ENCODE assay signal across 11 cellular contexts in the genomic region with DNA sequence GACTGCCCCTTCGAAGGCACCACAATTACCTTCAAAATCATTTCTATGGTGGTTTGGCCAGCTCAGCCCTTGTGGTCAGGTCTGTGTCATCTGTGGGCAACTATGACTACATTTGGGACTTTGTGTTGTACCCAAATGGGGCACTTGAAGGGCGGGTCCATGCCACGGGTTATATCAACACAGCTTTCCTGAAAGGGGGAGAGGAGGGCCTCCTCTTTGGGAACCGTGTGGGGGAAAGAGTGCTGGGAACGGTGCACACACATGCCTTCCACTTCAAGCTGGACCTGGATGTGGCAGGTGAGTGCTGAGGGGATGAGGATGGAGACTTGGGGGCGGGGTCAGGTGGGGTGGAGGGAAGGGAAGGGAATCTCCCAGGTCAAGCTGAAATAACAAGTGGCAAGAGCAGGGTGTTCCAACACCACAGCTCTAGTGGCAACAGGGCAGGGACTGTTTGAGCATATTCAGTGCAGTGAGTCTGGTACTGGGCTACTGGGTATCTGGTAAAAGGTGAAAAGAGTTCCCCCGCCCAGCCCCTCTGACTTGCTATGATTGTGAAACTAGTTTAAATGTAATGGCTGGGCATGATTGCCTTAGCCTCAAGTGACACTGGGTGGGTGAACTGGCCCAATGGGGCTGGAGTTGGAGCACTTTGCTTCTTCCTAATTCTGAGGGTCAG. TPM values are rescaled to one million over a fixed set of nuclear protein-coding genes. Genes with fewer than 3 reads are reported as not detected.
A peak's percentile ranks its signal among the peaks of the same experiment; 100 is the strongest.
DNase-seq lines count a peak whose midpoint lies in the region; ATAC-seq and TF ChIP-seq lines count a peak whose summit lies in the region.
"Had no signal": no experiment of that assay in that cellular context is flagged by ENCODE, and none has a peak within 500 bp of the region (broad histone marks: within the 10 kb centered on the region; RNA-seq: fewer than 3 reads in every experiment).

No MANE protein-coding gene starts in this region.

- no peaks in the 10 kb centered on the region for H3K9me2 ChIP-seq in PC-3 (replicated peaks; ENCODE audit: low read length)

- TF ChIP-seq CTCF in PC-3 (conservative IDR thresholded peaks at IDR 0.05; ENCODE audit: low read depth, low read length): no peak
- TF ChIP-seq CTCF in coronary artery (IDR thresholded peaks at IDR 0.05): no peak

- no peak overlapping the region for H2AFZ ChIP-seq in PC-3 (ENCODE audit: low read length)

- H3K27ac ChIP-seq in PC-3 (ENCODE audit: low read length) (peak overlapping the region; percentile 22; the same call in 1 of the 2 replicates), coronary artery (peak overlapping the region; percentile 33 to 80)

- no peaks in the 10 kb centered on the region for H4K20me1 ChIP-seq in PC-3 (ENCODE audit: low read length)

- H3F3A ChIP-seq in PC-3 (ENCODE audit: low read length, unreplicated experiment): no peaks in the 10 kb centered on the region

- CTCF ChIA-PET in PC-3 (lab: Charles Lee): no interaction called here

- peaks cover 8% of the 10 kb centered on the region for H3K4me1 ChIP-seq in PC-3 (ENCODE audit: insufficient read depth, low read length)

- no peak for ATAC-seq in PC-3
- ATAC-seq in GM21825 (IDR thresholded peaks at IDR 0.05; ENCODE audit: unreplicated experiment): no peak

- no peaks in the 10 kb centered on the region for H3K27me3 ChIP-seq in PC-3 (ENCODE audit: low read length)

- peaks cover 36% of the 10 kb centered on the region for H3K36me3 ChIP-seq in PC-3 (ENCODE audit: low read depth, low read length)

- H3K9ac ChIP-seq in PC-3 (ENCODE audit: low read length): no peak overlapping the region

- POLR2A ChIA-PET in PC-3 (lab: Charles Lee; ENCODE audit: unreplicated experiment): no interaction called here

- H3K79me2 ChIP-seq in PC-3 (ENCODE audit: low read length): no peaks in the 10 kb centered on the region

- intact Hi-C loops in PC-3 (cut with micrococcal nuclease): loop anchor here (5.0 kb wide), 1 partner anchor 151 kb away; the partner anchor contains the start of gene RPL27

- no TSS peak for BruUV-seq in PC-3 (replicated peaks; lab: Mats Ljungman, UMichigan)

- peak; percentile 34 for DNase-seq in NK-92 treated with Interleukin-12 subunit alpha and Interleukin-12 subunit beta, amount 100 ng/mL, for 24 hours (lab: John Stamatoyannopoulos, UW)
- DNase-seq in NK-92 (lab: John Stamatoyannopoulos, UW; ENCODE audit: unreplicated experiment) (no peak), PC-3 (peak; percentile 46), coronary artery (ENCODE audit: low spot score) (peak; percentile 70), CD1c-positive myeloid dendritic cell (ENCODE audit: extremely low spot score) (no peak), SW480 (ENCODE audit: low spot score) (no peak)
- peak; percentile 39 to 56 for DNase-seq in stimulated activated CD4-positive, alpha-beta T cell treated with anti-CD3 and anti-CD28 coated beads, Interleukin-2, amount 100 ng/mL, for 24 hours
- DNase-seq: 8988T, amniotic stem cell, NCI-H1105 treated with DMSO at 0.1 percent for 48 hours had no signal

- H3K9me3 ChIP-seq in PC-3 (ENCODE audit: low read length): no peaks in the 10 kb centered on the region

- H3K4me2 ChIP-seq in PC-3 (ENCODE audit: low read length): no peak overlapping the region; the same call in 1 of the 2 replicates

- no peak overlapping the region for H3K4me3 ChIP-seq in PC-3 (ENCODE audit: low read length)
- no peak overlapping the region for H3K4me3 ChIP-seq in coronary artery

RNA-seq across cellular contexts. Expression of gene AOC2, which starts 1.7 kb away (rescaled TPM):
- 0.63 and 1.4 TPM in 2 replicates for total RNA-seq in PC-3 (2014; rRNA removed)

RNA-seq across cellular contexts. Expression of gene AOC3, which starts 4.9 kb away (rescaled TPM):
- 0.26 and 0.35 TPM in 2 replicates for total RNA-seq in PC-3 (2014; rRNA removed)

RNA-seq across cellular contexts. Expression of gene PSME3, which starts 12.9 kb away (rescaled TPM):
- 107 and 123 TPM in 2 replicates for total RNA-seq in PC-3 (2014; rRNA removed)

RNA-seq across cellular contexts. Expression of gene BECN1, which starts 22.0 kb away (rescaled TPM):
- 84.0 and 93.7 TPM in 2 replicates for total RNA-seq in PC-3 (2014; rRNA removed)

RNA-seq across cellular contexts. Expression of gene CNTD1, which starts 47.4 kb away (rescaled TPM):
- not detected in 2 replicates for total RNA-seq in PC-3 (2014; rRNA removed)

Comparison
In these comparisons a context has a peak if more than half of its experiments do, and no peak if none do; other contexts are left out.
1. DNase-seq: peak in NK-92 treated with Interleukin-12 subunit alpha and Interleukin-12 subunit beta, amount 100 ng/mL, for 24 hours (single experiment), PC-3 (single experiment), coronary artery (single experiment) and stimulated activated CD4-positive, alpha-beta T cell treated with anti-CD3 and anti-CD28 coated beads, Interleukin-2, amount 100 ng/mL, for 24 hours (2 of 2); none in NK-92 (single experiment), CD1c-positive myeloid dendritic cell (single experiment) and SW480 (single experiment).